12 cellular contexts compared by ENCODE assay signal in the genomic region with DNA sequence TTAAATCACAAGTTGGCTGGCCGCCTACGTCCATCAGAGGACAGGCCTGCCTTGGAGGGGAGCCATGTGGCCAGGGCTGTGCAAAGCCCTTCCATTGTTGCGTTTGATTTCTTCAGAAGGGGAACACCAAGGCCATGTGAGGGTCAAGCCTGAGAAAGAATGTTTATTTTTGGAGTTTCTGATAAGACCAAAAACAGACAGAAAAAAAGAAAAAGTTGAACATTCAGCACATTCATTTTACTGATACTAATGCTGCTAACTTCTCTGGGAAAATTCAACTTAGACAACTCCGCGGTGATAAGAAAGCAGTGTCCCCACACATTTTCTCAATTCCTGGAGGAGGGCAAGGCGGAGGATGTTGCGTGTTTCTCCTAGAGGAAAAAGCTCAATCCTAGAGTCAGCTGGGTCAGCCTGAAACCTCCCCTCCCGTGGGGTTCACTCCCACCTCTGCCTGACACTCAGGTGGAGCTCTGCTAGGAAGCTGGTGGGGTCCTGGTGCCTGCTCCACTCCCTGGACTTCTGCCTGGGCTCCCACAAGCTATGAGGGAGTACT.
DNase-seq lines count a peak whose midpoint lies in the region; ATAC-seq and TF ChIP-seq lines count a peak whose summit lies in the region.
"Had no signal": no experiment of that assay in that cellular context is flagged by ENCODE, and none has a peak within 500 bp of the region (broad histone marks: within the 10 kb centered on the region; RNA-seq: fewer than 3 reads in every experiment).

No MANE protein-coding gene starts in this region.

- H3K4me3 ChIP-seq in A673 (ENCODE audit: low read depth, low read length, poor library complexity, severe bottlenecking) (no peak overlapping the region), left ventricle myocardium inferior (no peak overlapping the region), neuronal stem cell (ENCODE audit: low read length in 2 of 2) (no peak overlapping the region), prostate gland (no peak overlapping the region)
- H3K4me3 ChIP-seq: gastrocnemius medialis, Peyer's patch, thoracic aorta had no signal

- no peak for TF ChIP-seq POLR2A in prostate gland (IDR thresholded peaks at IDR 0.05)

- H3K4ac ChIP-seq in neuronal stem cell (ENCODE audit: low read length), result no peak overlapping the region

- H2BK15ac ChIP-seq in neuronal stem cell (ENCODE audit: low read length), result no peak overlapping the region

- no TSS peak for BruUV-seq in A673 (replicated peaks; lab: Mats Ljungman, UMichigan)

- no peak overlapping the region for H2BK12ac ChIP-seq in neuronal stem cell (ENCODE audit: low read length)

- ATAC-seq in left colon, result no peak

- peaks cover 14% of the 10 kb centered on the region for H3K4me1 ChIP-seq in A673 (ENCODE audit: insufficient read depth, low read length, poor library complexity, severe bottlenecking)
- peaks cover 13% of the 10 kb centered on the region for H3K4me1 ChIP-seq in left ventricle myocardium inferior
- peaks cover 0 to 2% of the 10 kb centered on the region in 2 donors for H3K4me1 ChIP-seq in neuronal stem cell (ENCODE audit: control insufficient read depth in 2 of 2, insufficient read depth in 1 of 2, low read depth in 1 of 2, low read length in 2 of 2)
- no peaks in the 10 kb centered on the region for H3K4me1 ChIP-seq in prostate gland (replicated peaks)
- H3K4me1 ChIP-seq: Peyer's patch had no signal

- H3K9ac ChIP-seq in neuronal stem cell (ENCODE audit: low read depth, low read length, poor library complexity), result no peak overlapping the region

- H3K9me3 ChIP-seq in A673 (ENCODE audit: low read depth, low read length, poor library complexity, severe bottlenecking), result no peaks in the 10 kb centered on the region
- H3K9me3 ChIP-seq in left ventricle myocardium inferior (replicated peaks), result peaks cover 10% of the 10 kb centered on the region
- H3K9me3 ChIP-seq in neuronal stem cell (replicated peaks in 1 of 2; ENCODE audit: control insufficient read depth in 2 of 2, insufficient read depth in 1 of 2, low read depth in 1 of 2, low read length in 2 of 2), result no peaks in the 10 kb centered on the region
- H3K9me3 ChIP-seq in prostate gland, result no peaks in the 10 kb centered on the region
- H3K9me3 ChIP-seq: gastrocnemius medialis, Peyer's patch, thoracic aorta had no signal

- no peak overlapping the region for H2BK5ac ChIP-seq in neuronal stem cell (ENCODE audit: low read length)

- H3K27ac ChIP-seq in A673 (ENCODE audit: low read depth, low read length, poor library complexity, severe bottlenecking) (peak overlapping the region; percentile 32), left ventricle myocardium inferior (replicated peaks) (peak overlapping the region; percentile 41), neuronal stem cell (replicated peaks; ENCODE audit: low read length) (no peak overlapping the region), prostate gland (no peak overlapping the region)
- H3K27ac ChIP-seq: gastrocnemius medialis, Peyer's patch had no signal

- TF ChIP-seq CTCF in A673 (conservative IDR thresholded peaks at IDR 0.05; ENCODE audit: low read depth, low read length) (no peak), left ventricle myocardium inferior (IDR thresholded peaks at IDR 0.05; ENCODE audit: borderline replicate concordance) (no peak), prostate gland (IDR thresholded peaks at IDR 0.05) (no peak)

- CTCF ChIA-PET in A673 (lab: Charles Lee), result interaction anchor here (1.1 to 4.1 kb wide), 3 partner anchors 73 to 352 kb away, joined by 3 to 23 read pairs (median 3); no protein-coding TSS in a partner anchor

- H3K4me2 ChIP-seq in neuronal stem cell (ENCODE audit: insufficient read depth, low read length, poor library complexity, severe bottlenecking), result no peak overlapping the region

- no peak overlapping the region for H4K8ac ChIP-seq in neuronal stem cell (ENCODE audit: low read depth, low read length)

- no peak overlapping the region for H3K14ac ChIP-seq in neuronal stem cell (ENCODE audit: low read length)

- WGBS in neuronal stem cell (ENCODE audit: extremely low coverage in 2 of 2, insufficient read length in 2 of 2, insufficient replicate concordance in 1 of 2), 2 donors, result no CpG with 5 or more reads among the region's 8 CpGs
- 60% methylated on average over 8 of the region's 8 CpGs for WGBS in prostate gland

- no peak overlapping the region for H2BK120ac ChIP-seq in neuronal stem cell (ENCODE audit: low read depth, low read length)

- H3K18ac ChIP-seq in neuronal stem cell (ENCODE audit: low read length), result no peak overlapping the region

- POLR2A ChIA-PET in A673 (lab: Charles Lee; ENCODE audit: low non-redundant PET), result no interaction called here

- H2AFZ ChIP-seq in neuronal stem cell (ENCODE audit: low read length), result no peak overlapping the region

- H4K91ac ChIP-seq in neuronal stem cell (ENCODE audit: low read depth, low read length, poor library complexity), result no peak overlapping the region

- H3K23ac ChIP-seq in neuronal stem cell (ENCODE audit: low read depth, low read length, poor library complexity), result no peak overlapping the region

- H2AK5ac ChIP-seq in neuronal stem cell (ENCODE audit: low read depth, low read length), result peak overlapping the region; percentile 40

- no peak for DNase-seq in A673 (ENCODE audit: low spot score)
- peak; percentile 86 for DNase-seq in astrocyte of the hippocampus (ENCODE audit: low read depth, low spot score)
- DNase-seq in left ventricle myocardium inferior, result peak; percentile 64
- DNase-seq in neuronal stem cell (ENCODE audit: low spot score), result no peak
- DNase-seq in SHP77 treated with DMSO at 0.1 percent for 48 hours (lab: John Stamatoyannopoulos, UW), result no peak
- no peak for DNase-seq in prostate gland (ENCODE audit: low spot score)
- DNase-seq in 8988T, result no peak
- DNase-seq in left colon, result no peak
- DNase-seq: activated T-cell treated with anti-CD3 and anti-CD28 coated beads, Interleukin-2, amount 50 U/mL, for 1 hour; gastrocnemius medialis had no signal

- H3K27me3 ChIP-seq in A673 (replicated peaks; ENCODE audit: insufficient read depth, low read depth, low read length, poor library complexity) (no peaks in the 10 kb centered on the region), left ventricle myocardium inferior (ENCODE audit: low read depth) (no peaks in the 10 kb centered on the region), neuronal stem cell (ENCODE audit: control insufficient read depth in 3 of 3, insufficient read depth in 3 of 3, low read depth in 1 of 3, low read length in 3 of 3) (peaks cover 0 to 2% (median 0%) of the 10 kb centered on the region in 3 experiments), prostate gland (replicated peaks; ENCODE audit: insufficient read depth) (no peaks in the 10 kb centered on the region)
- H3K27me3 ChIP-seq: gastrocnemius medialis, Peyer's patch had no signal

- H3K79me1 ChIP-seq in neuronal stem cell (ENCODE audit: low read depth, low read length), result no peaks in the 10 kb centered on the region

- intact Hi-C loops in A673 (cut with micrococcal nuclease; ENCODE audit: unreplicated experiment) (loop anchor here (1.0 to 5.0 kb wide), 4 partner anchors 55 to 972 kb away; no protein-coding TSS in a partner anchor), left ventricle myocardium inferior (cut with micrococcal nuclease) (loop anchor here (5.0 kb wide), 1 partner anchor 327 kb away; no protein-coding TSS in a partner anchor), prostate gland (cut with DNase I) (no loop called here), left colon (cut with DNase I, micrococcal nuclease) (loop anchor here in 1 of 2 donors (5.0 kb wide), 1 partner anchor 327 kb away; no protein-coding TSS in a partner anchor)

- no peaks in the 10 kb centered on the region for H3K36me3 ChIP-seq in A673 (ENCODE audit: insufficient read depth, low read length, poor library complexity, severe bottlenecking)
- H3K36me3 ChIP-seq in left ventricle myocardium inferior, result no peaks in the 10 kb centered on the region
- H3K36me3 ChIP-seq in neuronal stem cell (replicated peaks in 1 of 2; ENCODE audit: control insufficient read depth in 2 of 2, insufficient read depth in 2 of 2, low read length in 2 of 2), result no peaks in the 10 kb centered on the region
- no peaks in the 10 kb centered on the region for H3K36me3 ChIP-seq in prostate gland
- H3K36me3 ChIP-seq: gastrocnemius medialis, Peyer's patch, thoracic aorta had no signal

Comparison
In these comparisons a context has a peak if more than half of its experiments do, and no peak if none do; other contexts are left out.
1. DNase-seq: peak in astrocyte of the hippocampus (single experiment) and left ventricle myocardium inferior (single experiment); none in A673 (single experiment), neuronal stem cell (single experiment), SHP77 treated with DMSO at 0.1 percent for 48 hours (single experiment), prostate gland (single experiment), 8988T (single experiment) and left colon (0 of 2).
2. H3K27ac ChIP-seq: peak in A673 (single experiment) and left ventricle myocardium inferior (single experiment); none in neuronal stem cell (single experiment) and prostate gland (0 of 2).